ENCODE assay signal across 10 cellular contexts in genomic region chr5:154758977-154759376, GRCh38. TPM values are rescaled to one million over a fixed set of nuclear protein-coding genes. Genes with fewer than 3 reads are reported as not detected.
DNase-seq lines count a peak whose midpoint lies in the region; ATAC-seq and TF ChIP-seq lines count a peak whose summit lies in the region.
"Had no signal": no experiment of that assay in that cellular context is flagged by ENCODE, and none has a peak within 500 bp of the region (broad histone marks: within the 10 kb centered on the region; RNA-seq: fewer than 3 reads in every experiment).

No MANE protein-coding gene starts in this region.

- H3K27ac Mint-ChIP-seq in activated naive CD4-positive, alpha-beta T cell treated with anti-CD3 and anti-CD28 coated beads, Interleukin-2, amount 10 ng/mL, durations not matched to agents 7 days and 5 days = peak overlapping the region; percentile 7
- H3K27ac Mint-ChIP-seq in activated CD8-positive, alpha-beta T cell treated with anti-CD3 and anti-CD28 coated beads for 36 hours = peak overlapping the region; percentile 91
- peak overlapping the region in 2 of 7 donors; percentile 31 to 55 for H3K27ac Mint-ChIP-seq in CD14-positive monocyte

- H3K4me3 ChIP-seq in iPS-18a (ENCODE audit: low read length) (peak overlapping the region; percentile 59), thyroid gland (replicated peaks in 1 of 3) (no peak overlapping the region), heart left ventricle (peak overlapping the region in 2 of 12 donors; percentile 30 to 38)

- 61% methylated on average over 3 of the region's 3 CpGs for WGBS in thyroid gland, 2 donors
- WGBS in heart left ventricle, 4 donors = 40 to 50% (median 49%) methylated on average over 3 of the region's 3 CpGs

- H3K9me3 ChIP-seq in iPS-18a (ENCODE audit: control insufficient read depth, low read depth, low read length) (no peaks in the 10 kb centered on the region), thyroid gland (no peaks in the 10 kb centered on the region), heart left ventricle (no peaks in the 10 kb centered on the region)

- H3K36me3 Mint-ChIP-seq in activated naive CD4-positive, alpha-beta T cell treated with anti-CD3 and anti-CD28 coated beads, Interleukin-2, amount 10 ng/mL, durations not matched to agents 7 days and 5 days = peaks cover 12% of the 10 kb centered on the region
- peaks cover 31% of the 10 kb centered on the region for H3K36me3 Mint-ChIP-seq in activated CD8-positive, alpha-beta T cell treated with anti-CD3 and anti-CD28 coated beads for 36 hours (ENCODE audit: low read depth)
- H3K36me3 Mint-ChIP-seq in CD14-positive monocyte = peaks cover 4 to 10% of the 10 kb centered on the region in 2 donors

- no peak for TF ChIP-seq CTCF in activated CD8-positive, alpha-beta T cell treated with anti-CD3 and anti-CD28 coated beads for 36 hours (IDR thresholded peaks at IDR 0.05)
- TF ChIP-seq CTCF in thyroid gland (IDR thresholded peaks at IDR 0.05) = no peak
- TF ChIP-seq CTCF in CD14-positive monocyte (IDR thresholded peaks at IDR 0.05) = no peak
- TF ChIP-seq CTCF in heart left ventricle (IDR thresholded peaks at IDR 0.05) = no peak

- no peak for TF ChIP-seq POLR2A in thyroid gland (IDR thresholded peaks at IDR 0.05)
- no peak for TF ChIP-seq POLR2A in heart left ventricle (IDR thresholded peaks at IDR 0.05)

- no peaks in the 10 kb centered on the region for H3K27me3 Mint-ChIP-seq in activated naive CD4-positive, alpha-beta T cell treated with anti-CD3 and anti-CD28 coated beads, Interleukin-2, amount 10 ng/mL, durations not matched to agents 7 days and 5 days
- no peaks in the 10 kb centered on the region for H3K27me3 Mint-ChIP-seq in activated CD8-positive, alpha-beta T cell treated with anti-CD3 and anti-CD28 coated beads for 36 hours
- H3K27me3 Mint-ChIP-seq in CD14-positive monocyte (ENCODE audit: low read depth in 3 of 3) = peaks cover 0 to 1% (median 0%) of the 10 kb centered on the region in 3 donors

- peak overlapping the region; percentile 31 for H3K9ac ChIP-seq in iPS-18a (ENCODE audit: low read length)

- no peak for ATAC-seq in activated CD8-positive, alpha-beta T cell treated with anti-CD3 and anti-CD28 coated beads for 36 hours
- no peak for ATAC-seq in heart left ventricle

- no peaks in the 10 kb centered on the region for H3K27me3 ChIP-seq in iPS-18a (ENCODE audit: control insufficient read depth, insufficient read depth, low read length)
- no peaks in the 10 kb centered on the region for H3K27me3 ChIP-seq in thyroid gland
- H3K27me3 ChIP-seq in heart left ventricle = no peaks in the 10 kb centered on the region

- peaks cover 58% of the 10 kb centered on the region for H3K4me1 Mint-ChIP-seq in activated naive CD4-positive, alpha-beta T cell treated with anti-CD3 and anti-CD28 coated beads, Interleukin-2, amount 10 ng/mL, durations not matched to agents 7 days and 5 days
- H3K4me1 Mint-ChIP-seq in activated CD8-positive, alpha-beta T cell treated with anti-CD3 and anti-CD28 coated beads for 36 hours (ENCODE audit: low read depth) = peaks cover 57% of the 10 kb centered on the region
- peaks cover 59% of the 10 kb centered on the region for H3K4me1 Mint-ChIP-seq in CD14-positive monocyte

- H3K27ac ChIP-seq in iPS-18a (ENCODE audit: low read length) (peak overlapping the region; percentile 22), thyroid gland (peak overlapping the region; percentile 69 to 100 (median 99)), heart left ventricle (peak overlapping the region in 2 of 12 donors; percentile 54 to 99)
- H3K27ac ChIP-seq: C4-2B had no signal

- H3K9me3 Mint-ChIP-seq in activated naive CD4-positive, alpha-beta T cell treated with anti-CD3 and anti-CD28 coated beads, Interleukin-2, amount 10 ng/mL, durations not matched to agents 7 days and 5 days = no peaks in the 10 kb centered on the region
- H3K9me3 Mint-ChIP-seq in activated CD8-positive, alpha-beta T cell treated with anti-CD3 and anti-CD28 coated beads for 36 hours = no peaks in the 10 kb centered on the region
- no peaks in the 10 kb centered on the region for H3K9me3 Mint-ChIP-seq in CD14-positive monocyte

- intact Hi-C loops in activated CD8-positive, alpha-beta T cell treated with anti-CD3 and anti-CD28 coated beads for 36 hours (cut with micrococcal nuclease) = no loop called here
- intact Hi-C loops in thyroid gland (cut with DNase I) (loop anchor here (10.0 kb wide), 1 partner anchor 96 kb away; the partner anchor contains the start of genes CNOT8 and FAXDC2), CD14-positive monocyte (cut with micrococcal nuclease) (no loop called here), heart left ventricle (cut with DNase I) (loop anchor here (2.0 to 10.0 kb wide), 10 partner anchors 33 to 104 kb away; partner anchors contain the start of gene CNOT8 (in 6 of the 10))

- H3K4me1 ChIP-seq in iPS-18a (ENCODE audit: control insufficient read depth, low read depth, low read length) (peaks cover 47% of the 10 kb centered on the region), thyroid gland (peaks cover 52 to 56% of the 10 kb centered on the region in 2 donors), heart left ventricle (peaks cover 0 to 71% (median 56%) of the 10 kb centered on the region in 12 donors)

- H3K4me3 Mint-ChIP-seq in activated naive CD4-positive, alpha-beta T cell treated with anti-CD3 and anti-CD28 coated beads, Interleukin-2, amount 10 ng/mL, durations not matched to agents 7 days and 5 days = peak overlapping the region; percentile 79
- H3K4me3 Mint-ChIP-seq in activated CD8-positive, alpha-beta T cell treated with anti-CD3 and anti-CD28 coated beads for 36 hours = peak overlapping the region; percentile 92
- H3K4me3 Mint-ChIP-seq in CD14-positive monocyte = peak overlapping the region in 1 of 2 donors; percentile 7

- POLR2A ChIA-PET in activated CD8-positive, alpha-beta T cell treated with anti-CD3 and anti-CD28 coated beads for 36 hours (lab: Charles Lee) = interaction anchor here (0.9 to 1.9 kb wide), 5 partner anchors 8 to 117 kb away, joined by 3 to 12 read pairs (median 4); no protein-coding TSS in a partner anchor

- DNase-seq in activated naive CD4-positive, alpha-beta T cell treated with anti-CD3 and anti-CD28 coated beads, Interleukin-2, amount 10 ng/mL, durations not matched to agents 7 days and 5 days = no peak
- no peak for DNase-seq in activated naive CD4-positive, alpha-beta T cell treated with anti-CD3 and anti-CD28 coated beads, Interleukin-2, amount 50 U/mL, for 16 hours
- DNase-seq in activated CD8-positive, alpha-beta T cell treated with anti-CD3 and anti-CD28 coated beads for 36 hours = no peak
- DNase-seq in thyroid gland (no peak), CD14-positive monocyte (ENCODE audit: low spot score) (no peak), kidney glomerular epithelial cell (lab: John Stamatoyannopoulos, UW) (no peak), heart left ventricle (no peak)
- DNase-seq: dermis blood vessel endothelial cell had no signal

- no peaks in the 10 kb centered on the region for H3K36me3 ChIP-seq in iPS-18a (ENCODE audit: control insufficient read depth, low read depth, low read length)
- no peaks in the 10 kb centered on the region for H3K36me3 ChIP-seq in thyroid gland
- no peaks in the 10 kb centered on the region for H3K36me3 ChIP-seq in heart left ventricle

- CTCF ChIA-PET in activated naive CD4-positive, alpha-beta T cell treated with anti-CD3 and anti-CD28 coated beads, Interleukin-2, amount 10 ng/mL, durations not matched to agents 7 days and 5 days (lab: Charles Lee) = no interaction called here
- CTCF ChIA-PET in activated CD8-positive, alpha-beta T cell treated with anti-CD3 and anti-CD28 coated beads for 36 hours (lab: Charles Lee) = interaction anchor here (0.9 to 2.2 kb wide), 3 partner anchors 8 to 108 kb away, joined by 3 to 12 read pairs (median 6); no protein-coding TSS in a partner anchor

RNA-seq across cellular contexts. Expression of gene LARP1, which starts 3.8 kb away (rescaled TPM):
- total RNA-seq in activated CD8-positive, alpha-beta T cell treated with anti-CD3 and anti-CD28 coated beads for 36 hours = 100 to 1,000 TPM; 214 to 218 TPM
- total RNA-seq in thyroid gland = 100 to 1,000 TPM; 109 to 192 (median 133) TPM
- polyA plus RNA-seq in CD14-positive monocyte = 1 to 10 TPM; 4.7 to 5.8 TPM
- total RNA-seq in heart left ventricle = 100 to 1,000 TPM in 8 of 9 donors, 10 to 100 TPM in 1; 91.6 to 189 (median 181) TPM
- polyA plus RNA-seq in heart left ventricle = 10 to 100 TPM; 36.5 to 89.9 TPM

Comparison
In these comparisons a context has a peak if more than half of its experiments do, and no peak if none do; other contexts are left out.
1. intact Hi-C loops: an anchor here in thyroid gland (10.0 kb wide) and heart left ventricle (2.0 to 10.0 kb wide); none called in activated CD8-positive, alpha-beta T cell treated with anti-CD3 and anti-CD28 coated beads for 36 hours and CD14-positive monocyte.